Comparison of ENCODE assay signal across 8 cellular contexts in the genomic region with DNA sequence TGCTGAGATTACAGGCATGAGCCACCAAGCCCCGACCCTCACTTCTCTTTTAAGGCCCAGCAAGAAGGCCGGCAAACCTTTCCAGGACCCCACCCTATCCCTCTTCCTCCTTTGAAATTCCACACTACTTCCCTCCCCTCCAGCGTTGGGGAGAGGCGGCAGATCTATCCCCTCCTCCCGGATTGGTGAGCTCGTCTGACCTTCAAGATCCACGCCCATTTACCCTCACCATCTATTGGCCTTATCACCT. TPM values are rescaled to one million over a fixed set of nuclear protein-coding genes. Genes with fewer than 3 reads are reported as not detected.
DNase-seq lines count a peak whose midpoint lies in the region; ATAC-seq and TF ChIP-seq lines count a peak whose summit lies in the region.

No MANE protein-coding gene starts in this region.

- DNase-seq in AG04450 (ENCODE audit: low read depth, low spot score), result no peak
- no peak for DNase-seq in chondrocyte (ENCODE audit: low spot score)
- DNase-seq in naive thymus-derived CD4-positive, alpha-beta T cell, result no peak
- DNase-seq in pons (ENCODE audit: low spot score), result no peak
- no peak for DNase-seq in mucosa of gallbladder (ENCODE audit: low spot score)

- H3K4me1 Mint-ChIP-seq in IgD-negative memory B cell (peaks cover 4 to 15% (median 5%) of the 10 kb centered on the region in 3 donors), chondrocyte (ENCODE audit: low read depth) (peaks cover 15% of the 10 kb centered on the region)
- H3K4me1 Mint-ChIP-seq in naive thymus-derived CD4-positive, alpha-beta T cell, result peaks cover 11 to 41% (median 26%) of the 10 kb centered on the region in 7 donors

- H3K4me3 ChIP-seq in AG04450 (ENCODE audit: low read depth, low read length), result peak overlapping the region; percentile 56
- H3K4me3 ChIP-seq in naive thymus-derived CD4-positive, alpha-beta T cell (ENCODE audit: low read length), result peak overlapping the region; percentile 45

- no peak overlapping the region for H3K27ac ChIP-seq in AG04450 (ENCODE audit: low read depth, low read length)
- H3K27ac ChIP-seq in naive thymus-derived CD4-positive, alpha-beta T cell (ENCODE audit: low read depth, low read length), result peak overlapping the region; percentile 60

- peaks cover 2% of the 10 kb centered on the region for H3K36me3 Mint-ChIP-seq in IgD-negative memory B cell
- H3K36me3 Mint-ChIP-seq in chondrocyte (ENCODE audit: low read depth), result no peaks in the 10 kb centered on the region
- peaks cover 0 to 3% (median 0%) of the 10 kb centered on the region in 5 donors for H3K36me3 Mint-ChIP-seq in naive thymus-derived CD4-positive, alpha-beta T cell

- ATAC-seq in naive thymus-derived CD4-positive, alpha-beta T cell, result no peak
- ATAC-seq in GM19455 (IDR thresholded peaks at IDR 0.05; ENCODE audit: unreplicated experiment) (no peak), HG02571 (IDR thresholded peaks at IDR 0.05; ENCODE audit: unreplicated experiment) (no peak)

- no peaks in the 10 kb centered on the region for H3K36me3 ChIP-seq in naive thymus-derived CD4-positive, alpha-beta T cell (ENCODE audit: control insufficient read depth in 2 of 3, insufficient read depth in 3 of 3, low read length in 3 of 3)

- no peaks in the 10 kb centered on the region for H3K9me3 Mint-ChIP-seq in IgD-negative memory B cell
- peaks cover 4% of the 10 kb centered on the region for H3K9me3 Mint-ChIP-seq in chondrocyte (ENCODE audit: low read depth)
- H3K9me3 Mint-ChIP-seq in naive thymus-derived CD4-positive, alpha-beta T cell, result peaks cover 0 to 2% (median 0%) of the 10 kb centered on the region in 11 donors

- no peaks in the 10 kb centered on the region for H3K9me3 ChIP-seq in AG04450 (ENCODE audit: control insufficient read depth, insufficient read depth, low read length)
- no peaks in the 10 kb centered on the region for H3K9me3 ChIP-seq in naive thymus-derived CD4-positive, alpha-beta T cell (ENCODE audit: control insufficient read depth in 2 of 3, low read length in 3 of 3)

- no peaks in the 10 kb centered on the region for H3K27me3 ChIP-seq in AG04450 (ENCODE audit: control insufficient read depth, insufficient read depth, low read length)
- no peaks in the 10 kb centered on the region for H3K27me3 ChIP-seq in naive thymus-derived CD4-positive, alpha-beta T cell (ENCODE audit: control insufficient read depth in 2 of 2, insufficient read depth in 2 of 2, low read length in 2 of 2)

- H3K4me3 Mint-ChIP-seq in IgD-negative memory B cell (peak overlapping the region; percentile 66 to 96 (median 92)), chondrocyte (ENCODE audit: unreplicated experiment) (peak overlapping the region; percentile 76)
- peak overlapping the region; percentile 86 to 95 (median 92) for H3K4me3 Mint-ChIP-seq in naive thymus-derived CD4-positive, alpha-beta T cell

- H3K27ac Mint-ChIP-seq in IgD-negative memory B cell, result peak overlapping the region; percentile 52 to 94 (median 81)
- peak overlapping the region; percentile 88 for H3K27ac Mint-ChIP-seq in chondrocyte (ENCODE audit: unreplicated experiment)
- H3K27ac Mint-ChIP-seq in naive thymus-derived CD4-positive, alpha-beta T cell, result peak overlapping the region; percentile 77 to 98 (median 94)

- CTCF ChIA-PET in AG04450 (lab: Charles Lee), result interaction anchor here (0.6 to 1.1 kb wide), 6 partner anchors 10 to 104 kb away, joined by 3 to 7 read pairs (median 4); no protein-coding TSS in a partner anchor
- CTCF ChIA-PET in naive thymus-derived CD4-positive, alpha-beta T cell (lab: Charles Lee), result interaction anchor here (0.6 to 1.2 kb wide), 3 partner anchors 13 to 684 kb away, joined by 3 to 5 read pairs (median 3); no protein-coding TSS in a partner anchor

- H3K27me3 Mint-ChIP-seq in IgD-negative memory B cell (no peaks in the 10 kb centered on the region), chondrocyte (ENCODE audit: low read depth) (no peaks in the 10 kb centered on the region)
- no peaks in the 10 kb centered on the region for H3K27me3 Mint-ChIP-seq in naive thymus-derived CD4-positive, alpha-beta T cell

- POLR2A ChIA-PET in AG04450 (lab: Yijun Ruan, JAX), result interaction anchor here (0.9 to 1.3 kb wide), 5 partner anchors 10 to 149 kb away, joined by 3 to 8 read pairs (median 6); a partner anchor contains a TSS
- POLR2A ChIA-PET in naive thymus-derived CD4-positive, alpha-beta T cell (lab: Charles Lee), result interaction anchor here (0.6 to 1.9 kb wide), 14 partner anchors 10 to 1567 kb away, joined by 3 to 13 read pairs (median 4); a partner anchor contains a TSS

- intact Hi-C loops in naive thymus-derived CD4-positive, alpha-beta T cell (cut with micrococcal nuclease), result loop anchor here (1.0 to 5.0 kb wide), 14 partner anchors 10 to 1353 kb away; a partner anchor contains a TSS

- peaks cover 0 to 15% of the 10 kb centered on the region in 2 donors for H3K4me1 ChIP-seq in naive thymus-derived CD4-positive, alpha-beta T cell (ENCODE audit: control insufficient read depth in 2 of 2, insufficient read depth in 2 of 2, low read length in 2 of 2)

- TF ChIP-seq CTCF in AG04450 (IDR thresholded peaks at IDR 0.05; ENCODE audit: low read depth, low read length) (no peak), chondrocyte (IDR thresholded peaks at IDR 0.05) (no peak)

RNA-seq across cellular contexts. Expression of a gene that starts 4.5 kb away (rescaled TPM):
- polyA plus RNA-seq in AG04450 (2011; rRNA removed), result 3.6 and 4.1 TPM in 2 replicates
- polyA minus RNA-seq in AG04450 (2011; rRNA and poly(A)+ RNA removed), result 7.0 and 9.1 TPM in 2 replicates
- 9.5 TPM for polyA plus RNA-seq in IgD-negative memory B cell
- total RNA-seq in chondrocyte, result 7.2 to 8.2 TPM (median 7.5 TPM) in 3 replicates
- 10 to 100 TPM in 1 of 5 experiments, 1 to 10 TPM in 4; 7.2 to 19.8 (median 9.2) TPM for total RNA-seq in naive thymus-derived CD4-positive, alpha-beta T cell
- polyA plus RNA-seq in naive thymus-derived CD4-positive, alpha-beta T cell, result 1 to 10 TPM; 1.4 to 4.2 TPM
- 16.3 TPM for total RNA-seq in mucosa of gallbladder

RNA-seq across cellular contexts. Expression of a gene that starts 9.3 kb away (rescaled TPM):
- 0.07 and 0.15 TPM in 2 replicates for polyA plus RNA-seq in AG04450 (2011; rRNA removed)
- 0.28 TPM in 1 of 2 replicates, not detected in the other for polyA minus RNA-seq in AG04450 (2011; rRNA and poly(A)+ RNA removed)
- polyA plus RNA-seq in IgD-negative memory B cell, result 1.1 TPM
- 0.87 to 1.5 TPM (median 1.4 TPM) in 3 replicates for total RNA-seq in chondrocyte
- total RNA-seq in naive thymus-derived CD4-positive, alpha-beta T cell, result 1 to 10 TPM in 3 of 5 experiments, under 1 TPM in 2; 0.35 to 2.2 (median 1.1) TPM
- polyA plus RNA-seq in naive thymus-derived CD4-positive, alpha-beta T cell, result under 1 TPM; 0.26 to 0.53 TPM
- 1.9 TPM for total RNA-seq in mucosa of gallbladder

RNA-seq across cellular contexts. Expression of a gene that starts 19.0 kb away (rescaled TPM):
- polyA plus RNA-seq in AG04450 (2011; rRNA removed), result 66.7 and 79.6 TPM in 2 replicates
- 96.7 and 105 TPM in 2 replicates for polyA minus RNA-seq in AG04450 (2011; rRNA and poly(A)+ RNA removed)
- polyA plus RNA-seq in IgD-negative memory B cell, result 292 TPM
- total RNA-seq in chondrocyte, result 120 to 203 TPM (median 187 TPM) in 3 replicates
- total RNA-seq in naive thymus-derived CD4-positive, alpha-beta T cell, result 100 to 1,000 TPM in 1 of 5 experiments, 10 to 100 TPM in 4; 64.2 to 132 (median 90.5) TPM
- 100 to 1,000 TPM; 100 to 129 TPM for polyA plus RNA-seq in naive thymus-derived CD4-positive, alpha-beta T cell
- total RNA-seq in mucosa of gallbladder, result 44.0 TPM

RNA-seq across cellular contexts. Expression of a gene that starts 28.1 kb away (rescaled TPM):
- 0.40 and 0.82 TPM in 2 replicates for polyA plus RNA-seq in AG04450 (2011; rRNA removed)
- 0.05 and 0.52 TPM in 2 replicates for polyA minus RNA-seq in AG04450 (2011; rRNA and poly(A)+ RNA removed)
- 0.49 TPM for polyA plus RNA-seq in IgD-negative memory B cell
- total RNA-seq in chondrocyte, result 1.6 to 3.5 TPM (median 2.9 TPM) in 3 replicates
- 1 to 10 TPM; 1.5 to 2.6 (median 2.1) TPM for total RNA-seq in naive thymus-derived CD4-positive, alpha-beta T cell
- 1 to 10 TPM in 1 of 2 donors, under 1 TPM in 1; 0.38 to 1.0 TPM for polyA plus RNA-seq in naive thymus-derived CD4-positive, alpha-beta T cell
- total RNA-seq in mucosa of gallbladder, result 18.3 TPM

RNA-seq across cellular contexts. Expression of a gene that starts 42.4 kb away (rescaled TPM):
- polyA plus RNA-seq in AG04450 (2011; rRNA removed) (not detected in 2 replicates), IgD-negative memory B cell (not detected)
- polyA minus RNA-seq in AG04450 (2011; rRNA and poly(A)+ RNA removed), result not detected in 2 replicates
- total RNA-seq in chondrocyte (not detected in 3 replicates), mucosa of gallbladder (0.20 TPM)
- total RNA-seq in naive thymus-derived CD4-positive, alpha-beta T cell, result 1 to 10 TPM in 4 of 5 experiments, under 1 TPM in 1; 0.58 to 2.2 (median 1.3) TPM
- under 1 TPM in 1 of 2 donors, not detected in 1; 0.12 TPM for polyA plus RNA-seq in naive thymus-derived CD4-positive, alpha-beta T cell
